ENCODE assay signal across 9 cellular contexts in genomic region chr5:169945831-169946261, GRCh38. TPM values are rescaled to one million over a fixed set of nuclear protein-coding genes. Genes with fewer than 3 reads are reported as not detected.
A peak's percentile ranks its signal among the peaks of the same experiment; 100 is the strongest.
DNase-seq lines count a peak whose midpoint lies in the region; ATAC-seq, FAIRE-seq and TF ChIP-seq lines count a peak whose summit lies in the region.
"Had no signal": no experiment of that assay in that cellular context is flagged by ENCODE, and none has a peak within 500 bp of the region (broad histone marks: within the 10 kb centered on the region; RNA-seq: fewer than 3 reads in every experiment).

No MANE protein-coding gene starts in this region.

- whole genome bisulfite sequencing in small intestine, 3 donors, result 31 to 44% (median 37%) methylated on average over 3 of the region's 3 CpGs

- no peak for TF ChIP-seq POLR2A in gastrocnemius medialis (IDR thresholded peaks at IDR 0.05)

- H3K4me3 ChIP-seq in small intestine (ENCODE audit: low read depth in 1 of 2, low read length in 2 of 2) (no peak overlapping the region), gastrocnemius medialis (no peak overlapping the region)
- no peak overlapping the region for H3K4me3 ChIP-seq in CD8-positive, alpha-beta memory T cell (ENCODE audit: low read length)

- no peaks in the 10 kb centered on the region for H3K9me3 ChIP-seq in small intestine (ENCODE audit: control insufficient read depth, low read depth)
- H3K9me3 ChIP-seq in gastrocnemius medialis, result no peaks in the 10 kb centered on the region
- no peaks in the 10 kb centered on the region for H3K9me3 ChIP-seq in CD8-positive, alpha-beta memory T cell (ENCODE audit: low read length)

- intact Hi-C loops in gastrocnemius medialis (cut with DNase I; ENCODE audit: low total_unique reads), result no loop called here

- ATAC-seq in gastrocnemius medialis, result no peak

- in situ Hi-C loops in ACHN (cut with HindIII; ENCODE audit: low pct_ligation_motif_present, low pct_unique_long_range_greater_than_20kb, low sequenced_read_pairs) (no loop called here), gastrocnemius medialis (cut with MboI; ENCODE audit: low sequenced_read_pairs in 4 of 4) (no loop called here)

- H3K27ac Mint-ChIP-seq in mesothelial cell of epicardium, result peak overlapping the region; percentile 73
- H3K27ac Mint-ChIP-seq in CD8-positive, alpha-beta memory T cell, result no peak overlapping the region

- DNase-seq in ACHN (peak; percentile 13), NCI-H1092 (lab: John Stamatoyannopoulos, UW) (peak; percentile 49), ecto neural progenitor cell (ENCODE audit: low spot score) (peak; percentile 51), mesothelial cell of epicardium (ENCODE audit: low spot score in 2 of 2, unreplicated experiment in 2 of 2) (no peak), small intestine (no peak), DMS153 (lab: John Stamatoyannopoulos, UW) (no peak), gastrocnemius medialis (no peak)
- no peak for DNase-seq in CD8-positive, alpha-beta memory T cell
- DNase-seq: stimulated activated CD4-positive, alpha-beta T cell treated with anti-CD3 and anti-CD28 coated beads, Interleukin-4, amount 100 ng/mL, for 24 hours had no signal

- H3K36me3 Mint-ChIP-seq in mesothelial cell of epicardium, result no peaks in the 10 kb centered on the region
- H3K36me3 Mint-ChIP-seq in CD8-positive, alpha-beta memory T cell, result peaks cover 0 to 65% (median 17%) of the 10 kb centered on the region in 3 donors

- TF ChIP-seq CTCF in mesothelial cell of epicardium (IDR thresholded peaks at IDR 0.05; ENCODE audit: unreplicated experiment), result no peak
- TF ChIP-seq CTCF in gastrocnemius medialis (IDR thresholded peaks at IDR 0.05 in 4 of 5, conservative IDR thresholded peaks at IDR 0.05 in 1 of 5), result no peak

- FAIRE-seq in small intestine (lab: Jason Lieb, UNC), result no peak

- peaks cover 12% of the 10 kb centered on the region for H3K4me1 Mint-ChIP-seq in mesothelial cell of epicardium
- H3K4me1 Mint-ChIP-seq in CD8-positive, alpha-beta memory T cell, result peaks cover 21 to 46% (median 28%) of the 10 kb centered on the region in 3 donors

- H3K36me3 ChIP-seq in small intestine (ENCODE audit: control insufficient read depth in 2 of 2, insufficient read depth in 2 of 2, low read length in 2 of 2) (no peaks in the 10 kb centered on the region), gastrocnemius medialis (no peaks in the 10 kb centered on the region)
- no peaks in the 10 kb centered on the region for H3K36me3 ChIP-seq in CD8-positive, alpha-beta memory T cell (ENCODE audit: insufficient read depth, low read length)

- H3K27me3 ChIP-seq in small intestine (ENCODE audit: control insufficient read depth in 2 of 2, insufficient read depth in 2 of 2, low read length in 2 of 2) (no peaks in the 10 kb centered on the region), gastrocnemius medialis (no peaks in the 10 kb centered on the region)
- H3K27me3 ChIP-seq in CD8-positive, alpha-beta memory T cell (ENCODE audit: insufficient read depth, low read length, poor library complexity, severe bottlenecking), result no peaks in the 10 kb centered on the region

- H3K4me1 ChIP-seq in small intestine (ENCODE audit: control insufficient read depth in 2 of 2, insufficient read depth in 1 of 2, low read depth in 1 of 2, low read length in 1 of 2), result peaks cover 0 to 2% of the 10 kb centered on the region in 2 donors
- no peaks in the 10 kb centered on the region for H3K4me1 ChIP-seq in gastrocnemius medialis
- no peaks in the 10 kb centered on the region for H3K4me1 ChIP-seq in CD8-positive, alpha-beta memory T cell (ENCODE audit: insufficient read depth, low read length)

- H3K27ac ChIP-seq in small intestine (ENCODE audit: low read depth in 1 of 2, low read length in 1 of 2) (no peak overlapping the region), gastrocnemius medialis (no peak overlapping the region)
- no peak overlapping the region for H3K27ac ChIP-seq in CD8-positive, alpha-beta memory T cell (ENCODE audit: low read depth, low read length)

- H3K4me3 Mint-ChIP-seq in mesothelial cell of epicardium, result no peak overlapping the region
- H3K4me3 Mint-ChIP-seq in CD8-positive, alpha-beta memory T cell, result no peak overlapping the region

- no peaks in the 10 kb centered on the region for H3K9me3 Mint-ChIP-seq in mesothelial cell of epicardium
- no peaks in the 10 kb centered on the region for H3K9me3 Mint-ChIP-seq in CD8-positive, alpha-beta memory T cell

- peaks cover 23% of the 10 kb centered on the region for H3K27me3 Mint-ChIP-seq in mesothelial cell of epicardium (ENCODE audit: low read depth)
- no peaks in the 10 kb centered on the region for H3K27me3 Mint-ChIP-seq in CD8-positive, alpha-beta memory T cell

- POLR2A ChIA-PET in CD8-positive, alpha-beta memory T cell (lab: Charles Lee), result interaction anchor here (0.5 kb wide), 1 partner anchor 10 kb away, joined by 7 read pairs; no protein-coding TSS in a partner anchor

- CTCF ChIA-PET in CD8-positive, alpha-beta memory T cell (lab: Charles Lee), result no interaction called here

RNA-seq across cellular contexts. Expression of gene INSYN2B, which starts 34.4 kb away (rescaled TPM):
- total RNA-seq in mesothelial cell of epicardium, result 0.49 to 0.61 TPM (median 0.56 TPM) in 3 replicates
- under 1 TPM in 1 of 3 donors, not detected in 2; 0.01 TPM for polyA plus RNA-seq in small intestine
- under 1 TPM in 1 of 4 donors, not detected in 3; 0.07 TPM for total RNA-seq in gastrocnemius medialis
- not detected for total RNA-seq in CD8-positive, alpha-beta memory T cell
- polyA plus RNA-seq in CD8-positive, alpha-beta memory T cell, result not detected

Comparison
In these comparisons a context has a peak if more than half of its experiments do, and no peak if none do; other contexts are left out.
1. DNase-seq: peak in ACHN (single experiment), NCI-H1092 (single experiment) and ecto neural progenitor cell (single experiment); none in mesothelial cell of epicardium (0 of 2), small intestine (single experiment), DMS153 (single experiment), gastrocnemius medialis (0 of 2) and CD8-positive, alpha-beta memory T cell (0 of 5).